9 cellular contexts compared by ENCODE assay signal in genomic region chr3:159732172-159733111, GRCh38.
A peak's percentile ranks its signal among the peaks of the same experiment; 100 is the strongest.
DNase-seq lines count a peak whose midpoint lies in the region; ATAC-seq and TF ChIP-seq lines count a peak whose summit lies in the region.
"Had no signal": no experiment of that assay in that cellular context is flagged by ENCODE, and none has a peak within 500 bp of the region (broad histone marks: within the 10 kb centered on the region; RNA-seq: fewer than 3 reads in every experiment).

No MANE protein-coding gene starts in this region.

- no peak for ATAC-seq in GM18873 (IDR thresholded peaks at IDR 0.05; ENCODE audit: low FRiP score, unreplicated experiment)
- no peak for ATAC-seq in activated CD8-positive, alpha-beta T cell treated with anti-CD3 and anti-CD28 coated beads, Interleukin-2, amount 10 ng/mL, durations not matched to agents 7 days and 5 days

- H3K4me3 Mint-ChIP-seq in progenitor cell of endocrine pancreas (ENCODE audit: low read depth): peak overlapping the region; percentile 57
- H3K4me3 Mint-ChIP-seq in activated CD8-positive, alpha-beta T cell treated with anti-CD3 and anti-CD28 coated beads, Interleukin-2, amount 10 ng/mL, durations not matched to agents 7 days and 5 days: no peak overlapping the region

- H3K27ac Mint-ChIP-seq in progenitor cell of endocrine pancreas: peak overlapping the region; percentile 53
- no peak overlapping the region for H3K27ac Mint-ChIP-seq in activated CD8-positive, alpha-beta T cell treated with anti-CD3 and anti-CD28 coated beads, Interleukin-2, amount 10 ng/mL, durations not matched to agents 7 days and 5 days

- CTCF ChIA-PET in activated CD8-positive, alpha-beta T cell treated with anti-CD3 and anti-CD28 coated beads, Interleukin-2, amount 10 ng/mL, durations not matched to agents 7 days and 5 days (lab: Charles Lee): no interaction called here

- POLR2A ChIA-PET in activated CD8-positive, alpha-beta T cell treated with anti-CD3 and anti-CD28 coated beads, Interleukin-2, amount 10 ng/mL, durations not matched to agents 7 days and 5 days (lab: Charles Lee): no interaction called here

- no peaks in the 10 kb centered on the region for H3K9me3 Mint-ChIP-seq in progenitor cell of endocrine pancreas (ENCODE audit: low read depth)
- H3K9me3 Mint-ChIP-seq in activated CD8-positive, alpha-beta T cell treated with anti-CD3 and anti-CD28 coated beads, Interleukin-2, amount 10 ng/mL, durations not matched to agents 7 days and 5 days (ENCODE audit: insufficient read depth): no peaks in the 10 kb centered on the region

- no peaks in the 10 kb centered on the region for H3K36me3 Mint-ChIP-seq in progenitor cell of endocrine pancreas (ENCODE audit: insufficient read depth)
- H3K36me3 Mint-ChIP-seq in activated CD8-positive, alpha-beta T cell treated with anti-CD3 and anti-CD28 coated beads, Interleukin-2, amount 10 ng/mL, durations not matched to agents 7 days and 5 days (ENCODE audit: low read depth): no peaks in the 10 kb centered on the region

- DNase-seq in GM04504 (ENCODE audit: low read depth) (peak; percentile 41), SW480 (ENCODE audit: low spot score) (peak; percentile 68), glomerular endothelial cell (ENCODE audit: extremely low read depth, low read depth, low spot score) (peak; percentile 5), progenitor cell of endocrine pancreas (ENCODE audit: low spot score, unreplicated experiment) (no peak), NCI-H1092 (lab: John Stamatoyannopoulos, UW) (no peak), COLO668 (lab: John Stamatoyannopoulos, UW; ENCODE audit: unreplicated experiment) (no peak)
- DNase-seq in activated CD8-positive, alpha-beta T cell treated with anti-CD3 and anti-CD28 coated beads, Interleukin-2, amount 10 ng/mL, durations not matched to agents 7 days and 5 days: no peak
- DNase-seq: NCI-H774 had no signal

- H3K4me1 Mint-ChIP-seq in progenitor cell of endocrine pancreas (ENCODE audit: low read depth): peaks cover 12% of the 10 kb centered on the region
- no peaks in the 10 kb centered on the region for H3K4me1 Mint-ChIP-seq in activated CD8-positive, alpha-beta T cell treated with anti-CD3 and anti-CD28 coated beads, Interleukin-2, amount 10 ng/mL, durations not matched to agents 7 days and 5 days (ENCODE audit: low read depth)

- no peaks in the 10 kb centered on the region for H3K27me3 Mint-ChIP-seq in progenitor cell of endocrine pancreas
- no peaks in the 10 kb centered on the region for H3K27me3 Mint-ChIP-seq in activated CD8-positive, alpha-beta T cell treated with anti-CD3 and anti-CD28 coated beads, Interleukin-2, amount 10 ng/mL, durations not matched to agents 7 days and 5 days (ENCODE audit: low read depth)

- no peak for TF ChIP-seq CTCF in progenitor cell of endocrine pancreas (IDR thresholded peaks at IDR 0.05; ENCODE audit: unreplicated experiment)

Comparison
In these comparisons a context has a peak if more than half of its experiments do, and no peak if none do; other contexts are left out.
1. DNase-seq: peak in GM04504 (single experiment), SW480 (single experiment) and glomerular endothelial cell (single experiment); none in progenitor cell of endocrine pancreas (single experiment), NCI-H1092 (single experiment), activated CD8-positive, alpha-beta T cell treated with anti-CD3 and anti-CD28 coated beads, Interleukin-2, amount 10 ng/mL, durations not matched to agents 7 days and 5 days (single experiment) and COLO668 (single experiment).